Comparison of ENCODE assay signal across 16 cellular contexts in the genomic region with DNA sequence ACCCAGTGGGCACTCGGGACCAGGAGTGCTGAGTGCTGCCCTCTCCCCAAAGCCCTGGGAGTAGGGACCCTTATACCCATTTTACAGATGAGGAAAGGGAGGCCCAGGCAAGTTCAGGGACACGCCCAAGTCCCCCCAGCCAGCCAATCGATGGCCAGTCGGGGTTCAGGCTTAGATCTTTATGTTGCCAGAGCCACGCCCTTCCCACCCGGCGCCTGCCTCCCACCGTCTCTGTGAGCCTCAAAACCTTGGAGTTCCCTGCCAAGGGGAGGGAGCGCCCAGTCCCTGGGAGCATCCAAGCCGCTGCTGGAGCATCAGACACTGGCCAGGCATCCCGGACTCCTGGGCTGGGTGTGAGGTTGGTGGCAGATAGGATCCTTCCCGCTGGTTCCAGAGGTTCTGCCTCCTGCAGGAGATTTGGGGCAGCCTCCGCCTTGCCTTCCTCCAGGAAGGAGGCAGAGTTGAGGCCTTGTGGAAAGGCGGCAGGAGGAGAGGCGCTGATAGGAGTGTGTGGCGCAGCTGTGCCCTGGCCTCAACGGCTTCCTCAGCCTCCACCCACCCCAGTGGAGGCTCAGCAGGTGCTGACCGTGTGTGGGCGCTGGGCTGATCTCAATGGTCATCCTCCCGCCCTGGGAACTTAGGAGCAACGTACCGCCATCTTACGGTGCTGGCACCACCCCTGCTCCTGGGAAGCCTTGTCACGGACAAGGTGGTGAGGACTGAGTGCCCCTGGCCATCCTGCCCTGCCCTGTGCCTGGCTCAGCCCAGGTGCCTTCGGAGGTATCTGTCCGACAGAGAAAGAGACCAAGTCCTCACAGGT. TPM values are rescaled to one million over a fixed set of nuclear protein-coding genes. Genes with fewer than 3 reads are reported as not detected.
DNase-seq lines count a peak whose midpoint lies in the region; ATAC-seq and TF ChIP-seq lines count a peak whose summit lies in the region.
"Had no signal": no experiment of that assay in that cellular context is flagged by ENCODE, and none has a peak within 500 bp of the region (broad histone marks: within the 10 kb centered on the region; RNA-seq: fewer than 3 reads in every experiment).

No MANE protein-coding gene starts in this region.

- H3K27me3 Mint-ChIP-seq in Caco-2 (ENCODE audit: insufficient read depth, unreplicated experiment) = no peaks in the 10 kb centered on the region
- H3K27me3 Mint-ChIP-seq: activated T-helper 17 cell treated with anti-CD3 and anti-CD28 coated beads, Interleukin-2, amount 50 U/mL, for 72 hours; T-helper 17 cell had no signal

- H3K27ac Mint-ChIP-seq in Caco-2 (ENCODE audit: unreplicated experiment) = peak overlapping the region; percentile 36
- H3K27ac Mint-ChIP-seq: activated T-helper 17 cell treated with anti-CD3 and anti-CD28 coated beads, Interleukin-2, amount 50 U/mL, for 72 hours; T-helper 17 cell had no signal

- CTCF ChIA-PET in Caco-2 (lab: Charles Lee) = interaction anchor here (0.8 kb wide), 1 partner anchor 141 kb away, joined by 3 read pairs; no protein-coding TSS in a partner anchor

- H3K36me3 ChIP-seq in Caco-2 (ENCODE audit: control insufficient read depth, insufficient read depth, low read length) (no peaks in the 10 kb centered on the region; the same call in 1 of the 2 replicates), SK-N-MC (ENCODE audit: insufficient read depth, low read length) (peaks cover under 1% of the 10 kb centered on the region; the same call in 1 of the 2 replicates), esophagus muscularis mucosa (no peaks in the 10 kb centered on the region), prostate gland (no peaks in the 10 kb centered on the region)

- TF ChIP-seq EP300 in esophagus muscularis mucosa (IDR thresholded peaks at IDR 0.05) = no peak

- H3K4me1 ChIP-seq in Caco-2 (peaks cover 19% of the 10 kb centered on the region), esophagus muscularis mucosa (peaks cover 27 to 93% (median 87%) of the 10 kb centered on the region in 4 donors), prostate gland (replicated peaks) (peaks cover 6% of the 10 kb centered on the region)

- no peaks in the 10 kb centered on the region for H3K36me3 Mint-ChIP-seq in Caco-2 (ENCODE audit: insufficient read depth, unreplicated experiment)

- no peak overlapping the region for H3K9ac ChIP-seq in SK-N-MC (ENCODE audit: insufficient read length)

- H3K27ac ChIP-seq in SK-N-MC (peak overlapping the region; percentile 82; the same call in 1 of the 2 replicates), esophagus muscularis mucosa (replicated peaks in 1 of 4) (peak overlapping the region; percentile 95 to 97 (median 96)), prostate gland (peak overlapping the region; percentile 75 to 83)
- H3K27ac ChIP-seq: PC-9 had no signal

- POLR2A ChIA-PET in Caco-2 (lab: Charles Lee) = no interaction called here

- H3K4me3 ChIP-seq in Caco-2 (ENCODE audit: low read depth, low read length) (no peak overlapping the region), SK-N-MC (no peak overlapping the region), esophagus muscularis mucosa (no peak overlapping the region), prostate gland (no peak overlapping the region)
- H3K4me3 ChIP-seq: PC-9 had no signal

- TF ChIP-seq CTCF in Caco-2 (IDR thresholded peaks at IDR 0.05; ENCODE audit: insufficient read depth in 1 of 2, low read depth in 1 of 2, low read length in 1 of 2, severe bottlenecking in 1 of 2, unreplicated experiment in 1 of 2) (no peak), esophagus muscularis mucosa (IDR thresholded peaks at IDR 0.05) (no peak), prostate gland (IDR thresholded peaks at IDR 0.05) (no peak)

- no peak overlapping the region for H3K4me3 Mint-ChIP-seq in Caco-2 (ENCODE audit: unreplicated experiment)
- H3K4me3 Mint-ChIP-seq: activated T-helper 17 cell treated with anti-CD3 and anti-CD28 coated beads, Interleukin-2, amount 50 U/mL, for 72 hours; nephron; T-helper 17 cell had no signal

- intact Hi-C loops in Caco-2 (cut with micrococcal nuclease; ENCODE audit: unreplicated experiment) (no loop called here), esophagus muscularis mucosa (cut with DNase I) (no loop called here), prostate gland (cut with DNase I) (no loop called here)

- 70% methylated on average over 19 of the region's 26 CpGs for WGBS in esophagus muscularis mucosa
- 75% methylated on average over 26 of the region's 26 CpGs for WGBS in prostate gland

- BruUV-seq in Caco-2 (replicated peaks; lab: Mats Ljungman, UMichigan) = no TSS peak

- peaks cover 20% of the 10 kb centered on the region for H3K4me1 Mint-ChIP-seq in Caco-2 (ENCODE audit: low read depth, unreplicated experiment)
- H3K4me1 Mint-ChIP-seq: activated T-helper 17 cell treated with anti-CD3 and anti-CD28 coated beads, Interleukin-2, amount 50 U/mL, for 72 hours had no signal

- no peak for TF ChIP-seq POLR2A in esophagus muscularis mucosa (IDR thresholded peaks at IDR 0.05; ENCODE audit: low read depth)
- TF ChIP-seq POLR2A in prostate gland (IDR thresholded peaks at IDR 0.05) = no peak

- H3K27me3 ChIP-seq in Caco-2 (replicated peaks; ENCODE audit: control insufficient read depth, insufficient read depth, low read length) (no peaks in the 10 kb centered on the region), esophagus muscularis mucosa (no peaks in the 10 kb centered on the region), prostate gland (replicated peaks; ENCODE audit: insufficient read depth) (no peaks in the 10 kb centered on the region)

- no peaks in the 10 kb centered on the region for H3K9me3 ChIP-seq in Caco-2
- no peaks in the 10 kb centered on the region for H3K9me3 ChIP-seq in SK-N-MC (ENCODE audit: low read depth, low read length)
- H3K9me3 ChIP-seq in esophagus muscularis mucosa = no peaks in the 10 kb centered on the region
- no peaks in the 10 kb centered on the region for H3K9me3 ChIP-seq in prostate gland

- no peaks in the 10 kb centered on the region for H3K9me3 Mint-ChIP-seq in Caco-2 (ENCODE audit: unreplicated experiment)
- H3K9me3 Mint-ChIP-seq: activated T-helper 17 cell treated with anti-CD3 and anti-CD28 coated beads, Interleukin-2, amount 50 U/mL, for 72 hours; nephron had no signal

- ATAC-seq in GM21825 (IDR thresholded peaks at IDR 0.05; ENCODE audit: unreplicated experiment) = no peak
- ATAC-seq: activated T-helper 17 cell treated with anti-CD3 and anti-CD28 coated beads, Interleukin-2, amount 50 U/mL, for 72 hours; left ventricle myocardium superior; T-helper 17 cell had no signal

- DNase-seq in Caco-2 = no peak
- no peak for DNase-seq in SK-N-MC (ENCODE audit: low read depth, low spot score)
- no peak for DNase-seq in esophagus muscularis mucosa (ENCODE audit: extremely low spot score)
- no peak for DNase-seq in prostate gland (ENCODE audit: low spot score)
- DNase-seq in NCI-H2107 treated with DMSO at 0.1 percent for 48 hours (lab: John Stamatoyannopoulos, UW; ENCODE audit: unreplicated experiment) = no peak
- no peak for DNase-seq in activated effector memory CD4-positive, alpha-beta T cell treated with anti-CD3 and anti-CD28 coated beads, Interleukin-2, amount 50 U/mL, for 16 hours
- no peak for DNase-seq in superior temporal gyrus (ENCODE audit: extremely low spot score)
- DNase-seq: DMS79, hippocampal formation, left ventricle myocardium superior, NCI-H1092, T-helper 17 cell had no signal

RNA-seq across cellular contexts. Expression of a gene that starts 10.1 kb away (rescaled TPM):
- 18.2 and 19.1 TPM in 2 replicates for total RNA-seq in Caco-2 (2022)
- 100 to 1,000 TPM; 100 to 206 (median 122) TPM for total RNA-seq in esophagus muscularis mucosa
- total RNA-seq in prostate gland = 10 to 100 TPM; 19.1 to 28.5 TPM
